ENCODE assay signal across 1 cellular context in genomic region chr19:40691421-40692211, GRCh38.
TF ChIP-seq lines count a peak whose summit lies in the region.

No MANE protein-coding gene starts in this region.

TF ChIP-seq in HCT116, 20 proteins besides CTCF, POLR2A, EP300 and RAD21 (continued from another document):
- no peak for TF ChIP-seq REST (IDR thresholded peaks at IDR 0.05; ENCODE audit: low read depth)
- no peak for TF ChIP-seq ZFX (IDR thresholded peaks at IDR 0.05)
- no peak for TF ChIP-seq ZBTB33 (IDR thresholded peaks at IDR 0.05; ENCODE audit: extremely low read depth, insufficient replicate concordance, low read length)
- no peak for TF ChIP-seq ZNF274 (IDR thresholded peaks at IDR 0.05; ENCODE audit: low read depth, low read length)
- TF ChIP-seq JUND (IDR thresholded peaks at IDR 0.05), result no peak
- no peak for TF ChIP-seq TCF7L2 (IDR thresholded peaks at IDR 0.05; ENCODE audit: borderline replicate concordance, extremely low read depth, insufficient read depth, insufficient read length)
- TF ChIP-seq EZH2phosphoT487 (IDR thresholded peaks at IDR 0.05; ENCODE audit: borderline replicate concordance), result no peak
- no peak for TF ChIP-seq POLR2AphosphoS5 (IDR thresholded peaks at IDR 0.05; ENCODE audit: low read depth, low read length)
- no peak for TF ChIP-seq FOSL1 (IDR thresholded peaks at IDR 0.05; ENCODE audit: low read depth)
- no peak for TF ChIP-seq EZH2 (IDR thresholded peaks at IDR 0.05)
